8 cellular contexts compared by ENCODE assay signal in the genomic region with DNA sequence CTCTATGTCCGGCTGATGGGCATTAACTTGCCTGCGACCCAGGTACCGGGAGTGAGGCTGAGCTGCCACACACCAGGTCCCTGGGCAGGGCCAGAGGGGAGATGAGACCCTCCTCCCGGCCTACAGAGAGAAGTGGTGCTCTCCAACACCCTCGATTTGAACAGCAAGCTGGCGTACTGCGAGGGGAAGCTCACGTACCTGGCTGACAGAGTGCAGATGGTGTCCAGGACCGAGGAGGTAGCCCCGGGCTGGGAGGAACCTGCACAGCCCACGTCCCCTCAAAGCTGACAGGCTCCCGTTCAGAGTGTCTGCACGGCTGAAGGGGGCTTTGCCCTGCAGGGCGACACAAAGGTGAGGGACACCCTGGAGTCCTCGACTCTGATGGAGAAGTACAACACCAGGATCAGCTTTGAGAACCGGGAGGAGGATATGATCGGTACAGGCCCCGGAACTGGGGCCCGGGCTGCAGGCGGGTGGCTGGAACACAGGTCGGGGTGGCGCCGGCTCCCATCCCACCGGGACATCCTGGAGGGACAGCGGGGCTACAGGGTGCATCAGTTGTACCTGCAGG. TPM values are rescaled to one million over a fixed set of nuclear protein-coding genes. Genes with fewer than 3 reads are reported as not detected.
DNase-seq lines count a peak whose midpoint lies in the region; ATAC-seq and TF ChIP-seq lines count a peak whose summit lies in the region.

No MANE protein-coding gene starts in this region.

- peak overlapping the region; percentile 79 for H3K27ac Mint-ChIP-seq in activated CD8-positive, alpha-beta memory T cell treated with anti-CD3 and anti-CD28 coated beads, Interleukin-2, amount 10 ng/mL, durations not matched to agents 7 days and 5 days
- H3K27ac Mint-ChIP-seq in type B pancreatic cell: peak overlapping the region; percentile 76

- CTCF ChIA-PET in activated CD8-positive, alpha-beta memory T cell treated with anti-CD3 and anti-CD28 coated beads, Interleukin-2, amount 10 ng/mL, durations not matched to agents 7 days and 5 days (lab: Charles Lee): interaction anchor here (1.1 to 4.2 kb wide), 11 partner anchors 9 to 261 kb away, joined by 3 to 28 read pairs (median 5); a partner anchor contains a TSS

- H3K36me3 ChIP-seq in body of pancreas (replicated peaks in 1 of 2; ENCODE audit: insufficient read depth in 1 of 2, low read depth in 2 of 2): no peaks in the 10 kb centered on the region
- peaks cover 12% of the 10 kb centered on the region for H3K36me3 ChIP-seq in lower lobe of right lung

- ATAC-seq in activated CD8-positive, alpha-beta memory T cell treated with anti-CD3 and anti-CD28 coated beads, Interleukin-2, amount 10 ng/mL, durations not matched to agents 7 days and 5 days: no peak
- ATAC-seq in body of pancreas (no peak), lower lobe of right lung (no peak), HG02642 (IDR thresholded peaks at IDR 0.05; ENCODE audit: poor library complexity, unreplicated experiment) (no peak)

- H3K36me3 Mint-ChIP-seq in activated CD8-positive, alpha-beta memory T cell treated with anti-CD3 and anti-CD28 coated beads, Interleukin-2, amount 10 ng/mL, durations not matched to agents 7 days and 5 days: peaks cover 18% of the 10 kb centered on the region
- H3K36me3 Mint-ChIP-seq in type B pancreatic cell: peaks cover 11% of the 10 kb centered on the region

- WGBS in body of pancreas, 2 donors: 70 to 78% methylated on average over 12 to 25 of the region's 25 CpGs

- H3K4me3 ChIP-seq in body of pancreas: peak overlapping the region in 1 of 2 donors; percentile 60
- H3K4me3 ChIP-seq in lower lobe of right lung: peak overlapping the region; percentile 92

- peak overlapping the region in 3 of 4 donors; percentile 76 to 91 (median 87) for H3K27ac ChIP-seq in body of pancreas
- H3K27ac ChIP-seq in lower lobe of right lung: peak overlapping the region; percentile 92

- H3K9me3 Mint-ChIP-seq in activated CD8-positive, alpha-beta memory T cell treated with anti-CD3 and anti-CD28 coated beads, Interleukin-2, amount 10 ng/mL, durations not matched to agents 7 days and 5 days (ENCODE audit: low read depth): no peaks in the 10 kb centered on the region
- no peaks in the 10 kb centered on the region for H3K9me3 Mint-ChIP-seq in type B pancreatic cell

- H3K4me3 Mint-ChIP-seq in activated CD8-positive, alpha-beta memory T cell treated with anti-CD3 and anti-CD28 coated beads, Interleukin-2, amount 10 ng/mL, durations not matched to agents 7 days and 5 days: peak overlapping the region; percentile 82
- H3K4me3 Mint-ChIP-seq in type B pancreatic cell: peak overlapping the region; percentile 89

- H3K27me3 Mint-ChIP-seq in activated CD8-positive, alpha-beta memory T cell treated with anti-CD3 and anti-CD28 coated beads, Interleukin-2, amount 10 ng/mL, durations not matched to agents 7 days and 5 days: peaks cover 7% of the 10 kb centered on the region
- no peaks in the 10 kb centered on the region for H3K27me3 Mint-ChIP-seq in type B pancreatic cell

- no peak for TF ChIP-seq CTCF in body of pancreas (IDR thresholded peaks at IDR 0.05)
- TF ChIP-seq CTCF in lower lobe of right lung (IDR thresholded peaks at IDR 0.05): no peak
- no peak for TF ChIP-seq CTCF in type B pancreatic cell (conservative IDR thresholded peaks at IDR 0.05)

- H3K9me3 ChIP-seq in body of pancreas (no peaks in the 10 kb centered on the region), lower lobe of right lung (no peaks in the 10 kb centered on the region)

- TF ChIP-seq POLR2A in body of pancreas (IDR thresholded peaks at IDR 0.05): no peak

- intact Hi-C loops in body of pancreas (cut with DNase I): no loop called here
- intact Hi-C loops in lower lobe of right lung (cut with DNase I): no loop called here

- H3K27me3 ChIP-seq in body of pancreas: no peaks in the 10 kb centered on the region
- peaks cover 6% of the 10 kb centered on the region for H3K27me3 ChIP-seq in lower lobe of right lung (ENCODE audit: low read depth)

- DNase-seq in activated CD8-positive, alpha-beta memory T cell treated with anti-CD3 and anti-CD28 coated beads, Interleukin-2, amount 10 ng/mL, durations not matched to agents 7 days and 5 days: no peak
- DNase-seq in activated CD8-positive, alpha-beta memory T cell treated with anti-CD3 and anti-CD28 coated beads for 24 hours: no peak
- DNase-seq in body of pancreas (peak in 2 of 4 donors; percentile 11), lower lobe of right lung (no peak), type B pancreatic cell (ENCODE audit: extremely low spot score, unreplicated experiment) (no peak), GM19240 (ENCODE audit: insufficient read length, low spot score) (no peak)
- DNase-seq in activated CD4-positive, CD25-positive, alpha-beta regulatory T cell (lab: John Stamatoyannopoulos, UW): no peak

- peaks cover 40% of the 10 kb centered on the region for H3K4me1 Mint-ChIP-seq in activated CD8-positive, alpha-beta memory T cell treated with anti-CD3 and anti-CD28 coated beads, Interleukin-2, amount 10 ng/mL, durations not matched to agents 7 days and 5 days
- H3K4me1 Mint-ChIP-seq in type B pancreatic cell (ENCODE audit: unreplicated experiment): peaks cover 11% of the 10 kb centered on the region

- peaks cover 44% of the 10 kb centered on the region for H3K4me1 ChIP-seq in body of pancreas
- peaks cover 34% of the 10 kb centered on the region for H3K4me1 ChIP-seq in lower lobe of right lung

RNA-seq across cellular contexts. Expression of a gene that starts 1.0 kb away (rescaled TPM):
- total RNA-seq in activated CD8-positive, alpha-beta memory T cell treated with anti-CD3 and anti-CD28 coated beads, Interleukin-2, amount 10 ng/mL, durations not matched to agents 7 days and 5 days: 100 to 1,000 TPM; 113 to 123 TPM
- total RNA-seq in body of pancreas (10 to 100 TPM; 69.8 to 72.8 TPM), lower lobe of right lung (62.2 TPM), type B pancreatic cell (ENCODE audit: low replicate concordance) (94.2 and 112 TPM in 2 replicates)

RNA-seq across cellular contexts. Expression of a gene that starts 10.6 kb away (rescaled TPM):
- total RNA-seq in activated CD8-positive, alpha-beta memory T cell treated with anti-CD3 and anti-CD28 coated beads, Interleukin-2, amount 10 ng/mL, durations not matched to agents 7 days and 5 days: under 1 TPM; 0.26 to 0.91 TPM
- total RNA-seq in body of pancreas (10 to 100 TPM in 1 of 2 donors, 1 to 10 TPM in 1; 3.3 to 14.5 TPM), lower lobe of right lung (3.7 TPM), type B pancreatic cell (ENCODE audit: low replicate concordance) (2.9 and 6.1 TPM in 2 replicates)

RNA-seq across cellular contexts. Expression of a gene that starts 15.6 kb away (rescaled TPM):
- 10 to 100 TPM; 31.7 to 32.8 TPM for total RNA-seq in activated CD8-positive, alpha-beta memory T cell treated with anti-CD3 and anti-CD28 coated beads, Interleukin-2, amount 10 ng/mL, durations not matched to agents 7 days and 5 days
- total RNA-seq in body of pancreas: 10 to 100 TPM; 45.1 to 52.1 TPM
- 57.2 TPM for total RNA-seq in lower lobe of right lung
- 62.3 and 98.6 TPM in 2 replicates for total RNA-seq in type B pancreatic cell (ENCODE audit: low replicate concordance)

RNA-seq across cellular contexts. Expression of a gene that starts 35.6 kb away (rescaled TPM):
- total RNA-seq in activated CD8-positive, alpha-beta memory T cell treated with anti-CD3 and anti-CD28 coated beads, Interleukin-2, amount 10 ng/mL, durations not matched to agents 7 days and 5 days: 1 to 10 TPM; 3.9 to 4.4 TPM
- 10 to 100 TPM in 1 of 2 donors, 1 to 10 TPM in 1; 5.2 to 13.2 TPM for total RNA-seq in body of pancreas
- 3.5 TPM for total RNA-seq in lower lobe of right lung
- total RNA-seq in type B pancreatic cell (ENCODE audit: low replicate concordance): 3.2 and 3.6 TPM in 2 replicates

RNA-seq across cellular contexts. Expression of a gene that starts 42.4 kb away (rescaled TPM):
- total RNA-seq in activated CD8-positive, alpha-beta memory T cell treated with anti-CD3 and anti-CD28 coated beads, Interleukin-2, amount 10 ng/mL, durations not matched to agents 7 days and 5 days: not detected
- total RNA-seq in body of pancreas: not detected
- not detected for total RNA-seq in lower lobe of right lung
- total RNA-seq in type B pancreatic cell (ENCODE audit: low replicate concordance): 0.77 and 0.93 TPM in 2 replicates
